In genomic region chr5:141960018-141960417, GRCh38 we compare ENCODE assay signal across 9 cellular contexts. TPM values are rescaled to one million over a fixed set of nuclear protein-coding genes. Genes with fewer than 3 reads are reported as not detected.
A peak's percentile ranks its signal among the peaks of the same experiment; 100 is the strongest.
DNase-seq lines count a peak whose midpoint lies in the region; ATAC-seq and TF ChIP-seq lines count a peak whose summit lies in the region.
"Had no signal": no experiment of that assay in that cellular context is flagged by ENCODE, and none has a peak within 500 bp of the region (broad histone marks: within the 10 kb centered on the region; RNA-seq: fewer than 3 reads in every experiment).

No MANE protein-coding gene starts in this region.

- no peaks in the 10 kb centered on the region for H3K27me3 Mint-ChIP-seq in mesothelial cell of epicardium (ENCODE audit: low read depth)

- no peaks in the 10 kb centered on the region for H3K9me3 Mint-ChIP-seq in mesothelial cell of epicardium

- H3K79me2 ChIP-seq in fibroblast of lung (ENCODE audit: control insufficient read depth, insufficient read depth, low read length) = no peaks in the 10 kb centered on the region

- 0 out of 2 replicates have a peak, but pooled peaks have one; percentile 3 for TF ChIP-seq CTCF in VCaP (conservative IDR thresholded peaks at IDR 0.05)
- TF ChIP-seq CTCF in fibroblast of lung (conservative IDR thresholded peaks at IDR 0.05 in 1 of 2, IDR thresholded peaks at IDR 0.05 in 1 of 2; ENCODE audit: low read depth in 1 of 2, low read length in 2 of 2) = peak; percentile 31 to 32
- TF ChIP-seq CTCF in mesothelial cell of epicardium (IDR thresholded peaks at IDR 0.05; ENCODE audit: unreplicated experiment) = no peak

- peak; percentile 29 for ATAC-seq in Right ventricle myocardium superior (ENCODE audit: poor library complexity)
- no peak for ATAC-seq in Right ventricle myocardium inferior
- no peak for ATAC-seq in stimulated activated naive CD8-positive, alpha-beta T cell treated with anti-CD3 and anti-CD28 coated beads, Interleukin-15, Interleukin-2, amounts not matched to agents 100 U/mL and 50 U/mL, for 24 hours
- ATAC-seq in HG03521 (IDR thresholded peaks at IDR 0.05; ENCODE audit: unreplicated experiment) = no peak
- no peak for ATAC-seq in HG03432 (IDR thresholded peaks at IDR 0.05; ENCODE audit: unreplicated experiment)

- no peak overlapping the region for H3K9ac ChIP-seq in fibroblast of lung (ENCODE audit: insufficient read depth, low read length)

- H3K4me2 ChIP-seq in fibroblast of lung (ENCODE audit: extremely low read depth, insufficient read depth, low read length) = no peak overlapping the region

- DNase-seq in Right ventricle myocardium superior = no peak
- DNase-seq in Right ventricle myocardium inferior (ENCODE audit: missing footprints) = no peak
- no peak for DNase-seq in fibroblast of lung (ENCODE audit: low read depth in 2 of 2)
- peak; percentile 55 for DNase-seq in stimulated activated naive CD8-positive, alpha-beta T cell treated with anti-CD3 and anti-CD28 coated beads, Interleukin-15, Interleukin-2, amounts not matched to agents 100 U/mL and 50 U/mL, for 24 hours
- DNase-seq in mesothelial cell of epicardium (ENCODE audit: low spot score in 2 of 2, unreplicated experiment in 2 of 2) = no peak

- H3K4me1 Mint-ChIP-seq in mesothelial cell of epicardium = peaks cover 10% of the 10 kb centered on the region

- H3K27ac ChIP-seq in VCaP = no peak overlapping the region
- no peak overlapping the region for H3K27ac ChIP-seq in fibroblast of lung (ENCODE audit: insufficient read depth, low read length)

- no peak overlapping the region for H3K4me3 Mint-ChIP-seq in mesothelial cell of epicardium

- H3K4me1 ChIP-seq in fibroblast of lung (ENCODE audit: control insufficient read depth, extremely low read depth, insufficient read depth, low read length) = no peaks in the 10 kb centered on the region

- no peaks in the 10 kb centered on the region for H3K36me3 Mint-ChIP-seq in mesothelial cell of epicardium

- no peaks in the 10 kb centered on the region for H3K36me3 ChIP-seq in fibroblast of lung (ENCODE audit: control insufficient read depth, insufficient read depth, low read length)

- no peak overlapping the region for H3K27ac Mint-ChIP-seq in mesothelial cell of epicardium

- H2AFZ ChIP-seq in fibroblast of lung (ENCODE audit: low read length) = no peak overlapping the region

- H3K4me3 ChIP-seq in fibroblast of lung (replicated peaks in 1 of 4; ENCODE audit: control extremely low read depth in 1 of 4, insufficient read depth in 1 of 4, low read depth in 3 of 4, low read length in 4 of 4) = no peak overlapping the region

- intact Hi-C loops in Right ventricle myocardium superior (cut with DNase I) (loop anchor here (5.0 to 10.0 kb wide), 2 partner anchors 75 to 268 kb away; no protein-coding TSS in a partner anchor), Right ventricle myocardium inferior (cut with DNase I) (loop anchor here (1.0 to 2.0 kb wide), 2 partner anchors 77 to 268 kb away; no protein-coding TSS in a partner anchor)

- no peaks in the 10 kb centered on the region for H3K9me3 ChIP-seq in fibroblast of lung (ENCODE audit: control insufficient read depth, insufficient read depth, low read depth, low read length)

- H3K27me3 ChIP-seq in fibroblast of lung (ENCODE audit: control insufficient read depth, insufficient read depth, low read length) = peaks cover 3% of the 10 kb centered on the region

- H4K20me1 ChIP-seq in fibroblast of lung (ENCODE audit: control insufficient read depth, extremely low read depth, insufficient read depth, low read length) = no peaks in the 10 kb centered on the region

RNA-seq across cellular contexts. Expression of gene PCDH12, which starts 2.0 kb away (rescaled TPM):
- total RNA-seq in Right ventricle myocardium superior (9.2 TPM), Right ventricle myocardium inferior (10.4 TPM), fibroblast of lung (under 0.01 TPM in 1 of 2 replicates, not detected in the other), mesothelial cell of epicardium (0.07 to 0.29 TPM (median 0.18 TPM) in 3 replicates)
- polyA plus RNA-seq in fibroblast of lung = 0.01 and 0.02 TPM in 2 replicates
- polyA plus RNA-seq in fibroblast of lung (2012) = 0.03 and 0.05 TPM in 2 replicates
- 0.24 TPM in 1 of 2 replicates, not detected in the other for polyA minus RNA-seq in fibroblast of lung (ENCODE audit: low replicate concordance)
- total RNA-seq: G401 had no signal

RNA-seq across cellular contexts. Expression of gene RNF14, which starts 8.9 kb away (rescaled TPM):
- total RNA-seq in Right ventricle myocardium superior (104 TPM), Right ventricle myocardium inferior (98.0 TPM), fibroblast of lung (49.1 and 62.9 TPM in 2 replicates), mesothelial cell of epicardium (34.0 to 36.5 TPM (median 35.1 TPM) in 3 replicates)
- 53.1 and 65.3 TPM in 2 replicates for polyA plus RNA-seq in fibroblast of lung
- polyA plus RNA-seq in fibroblast of lung (2012) = 51.9 and 63.9 TPM in 2 replicates
- polyA minus RNA-seq in fibroblast of lung (ENCODE audit: low replicate concordance) = 62.5 and 74.9 TPM in 2 replicates

RNA-seq across cellular contexts. Expression of gene DELE1, which starts 36.3 kb away (rescaled TPM):
- total RNA-seq in Right ventricle myocardium superior (99.4 TPM), Right ventricle myocardium inferior (94.4 TPM), fibroblast of lung (30.6 and 38.6 TPM in 2 replicates), mesothelial cell of epicardium (85.4 to 91.5 TPM (median 88.3 TPM) in 3 replicates)
- 34.0 and 40.5 TPM in 2 replicates for polyA plus RNA-seq in fibroblast of lung
- polyA plus RNA-seq in fibroblast of lung (2012) = 37.7 and 37.9 TPM in 2 replicates
- polyA minus RNA-seq in fibroblast of lung (ENCODE audit: low replicate concordance) = 72.8 and 108 TPM in 2 replicates

RNA-seq across cellular contexts. Expression of gene GNPDA1, which starts 52.8 kb away (rescaled TPM):
- total RNA-seq in Right ventricle myocardium superior (22.7 TPM), Right ventricle myocardium inferior (25.2 TPM), fibroblast of lung (64.2 and 97.8 TPM in 2 replicates), mesothelial cell of epicardium (55.0 to 56.6 TPM (median 55.1 TPM) in 3 replicates)
- 30.0 and 40.6 TPM in 2 replicates for polyA plus RNA-seq in fibroblast of lung
- polyA plus RNA-seq in fibroblast of lung (2012) = 40.8 and 61.6 TPM in 2 replicates
- polyA minus RNA-seq in fibroblast of lung (ENCODE audit: low replicate concordance) = 51.8 and 62.3 TPM in 2 replicates
